Comparison of ENCODE assay signal across 24 cellular contexts in genomic region chr5:66643383-66643782, GRCh38. TPM values are rescaled to one million over a fixed set of nuclear protein-coding genes. Genes with fewer than 3 reads are reported as not detected.
DNase-seq lines count a peak whose midpoint lies in the region; ATAC-seq, FAIRE-seq and TF ChIP-seq lines count a peak whose summit lies in the region.
"Had no signal": no experiment of that assay in that cellular context is flagged by ENCODE, and none has a peak within 500 bp of the region (broad histone marks: within the 10 kb centered on the region; RNA-seq: fewer than 3 reads in every experiment).

No MANE protein-coding gene starts in this region.

- no peak overlapping the region for H2BK5ac ChIP-seq in H1 (ENCODE audit: low read depth, low read length)

- peaks cover 2% of the 10 kb centered on the region; the same call in 1 of the 2 replicates for H3K23me2 ChIP-seq in H1 (ENCODE audit: low read depth, low read length)

- intact Hi-C loops in stomach (cut with DNase I; ENCODE audit: low total_unique reads), result no loop called here

- no peak overlapping the region for H3K18ac ChIP-seq in H1 (ENCODE audit: extremely low read depth, low read length)

- CTCF ChIA-PET in H1 (lab: Charles Lee; ENCODE audit: partially characterized antibody), result no interaction called here

- no peak overlapping the region for H2BK120ac ChIP-seq in H1 (replicated peaks; ENCODE audit: low read depth, low read length)

- TF ChIP-seq CTCF in H1 (IDR thresholded peaks at IDR 0.05; ENCODE audit: control extremely low read depth in 1 of 3, insufficient read depth in 1 of 3, low read depth in 1 of 3, low read length in 3 of 3) (no peak), osteoblast (IDR thresholded peaks at IDR 0.05; ENCODE audit: extremely low read depth, low read depth, low read length) (no peak), stomach (IDR thresholded peaks at IDR 0.05) (no peak)

- no peak overlapping the region for H2BK15ac ChIP-seq in H1 (ENCODE audit: low read length)

- H3K27me3 ChIP-seq in H1 (replicated peaks in 1 of 4; ENCODE audit: control insufficient read depth in 3 of 4, extremely low read depth in 1 of 4, insufficient read depth in 3 of 4, low read length in 3 of 4) (no peaks in the 10 kb centered on the region), osteoblast (ENCODE audit: insufficient read depth, low read length) (no peaks in the 10 kb centered on the region), stomach (no peaks in the 10 kb centered on the region)
- H3K27me3 ChIP-seq: gastroesophageal sphincter, neutrophil, vagina had no signal

- no peak overlapping the region for H2BK20ac ChIP-seq in H1 (ENCODE audit: low read length)

- no peak overlapping the region for H3K4me3 ChIP-seq in H1 (ENCODE audit: extremely low read depth in 1 of 4, insufficient read depth in 2 of 4, low read depth in 3 of 4, low read length in 4 of 4)
- no peak overlapping the region for H3K4me3 ChIP-seq in osteoblast (ENCODE audit: insufficient read depth, low read length)
- no peak overlapping the region for H3K4me3 ChIP-seq in stomach
- H3K4me3 ChIP-seq: gastroesophageal sphincter, psoas muscle, vagina had no signal

- no peak for TF ChIP-seq RAD21 in H1 (IDR thresholded peaks at IDR 0.05 in 1 of 2, conservative IDR thresholded peaks at IDR 0.05 in 1 of 2; ENCODE audit: low read depth in 2 of 2, low read length in 2 of 2)

- H3K9me3 ChIP-seq in H1 (ENCODE audit: insufficient read depth in 2 of 2, low read depth in 1 of 2, low read length in 1 of 2), result no peaks in the 10 kb centered on the region
- no peaks in the 10 kb centered on the region for H3K9me3 ChIP-seq in osteoblast (ENCODE audit: low read depth, low read length)
- no peaks in the 10 kb centered on the region for H3K9me3 ChIP-seq in stomach
- H3K9me3 ChIP-seq: neutrophil, psoas muscle, vagina had no signal

- H3K14ac ChIP-seq in H1 (ENCODE audit: insufficient read length), result no peak overlapping the region

- no peak overlapping the region for H3K23ac ChIP-seq in H1 (ENCODE audit: insufficient read length)

- H4K91ac ChIP-seq in H1 (replicated peaks; ENCODE audit: insufficient read length, low read length), result no peak overlapping the region

- no peak overlapping the region for H2AK5ac ChIP-seq in H1 (ENCODE audit: low read depth, low read length)

- H4K8ac ChIP-seq in H1 (ENCODE audit: extremely low read depth, insufficient read depth, low read length), result no peak overlapping the region

- H3K56ac ChIP-seq in H1 (replicated peaks; ENCODE audit: insufficient read length, low read depth, low read length), result no peak overlapping the region

- H2BK12ac ChIP-seq in H1 (ENCODE audit: low read depth, low read length), result no peak overlapping the region

- H3K4me1 ChIP-seq in H1 (replicated peaks in 1 of 4; ENCODE audit: control insufficient read depth in 3 of 4, insufficient read depth in 4 of 4, low read length in 3 of 4), result no peaks in the 10 kb centered on the region
- no peaks in the 10 kb centered on the region for H3K4me1 ChIP-seq in osteoblast (ENCODE audit: insufficient read depth, low read length)
- H3K4me1 ChIP-seq in stomach, result no peaks in the 10 kb centered on the region
- H3K4me1 ChIP-seq: gastroesophageal sphincter, psoas muscle, vagina had no signal

- H3K9ac ChIP-seq in H1 (replicated peaks in 1 of 4; ENCODE audit: extremely low read depth in 1 of 4, low read depth in 3 of 4, low read length in 3 of 4), result no peak overlapping the region

- ATAC-seq in HG03097 (IDR thresholded peaks at IDR 0.05; ENCODE audit: low FRiP score, unreplicated experiment), result no peak
- ATAC-seq: activated naive CD8-positive, alpha-beta T cell treated with anti-CD3 and anti-CD28 coated beads, Interleukin-2, amount 50 U/mL, for 24 hours; gastroesophageal sphincter; PC-3; psoas muscle had no signal

- H3K4me2 ChIP-seq in H1 (ENCODE audit: insufficient read depth in 1 of 2, low read depth in 2 of 2, low read length in 2 of 2) (no peak overlapping the region), osteoblast (ENCODE audit: insufficient read depth, low read length) (no peak overlapping the region)

- no peak overlapping the region for H2AFZ ChIP-seq in H1 (ENCODE audit: low read length)
- H2AFZ ChIP-seq in osteoblast (ENCODE audit: low read length), result peak overlapping the region; percentile 34

- H3K27ac ChIP-seq in H1 (ENCODE audit: low read depth, low read length) (no peak overlapping the region), osteoblast (ENCODE audit: low read depth, low read length) (no peak overlapping the region), stomach (no peak overlapping the region)
- H3K27ac ChIP-seq: gastroesophageal sphincter, neutrophil, psoas muscle, vagina had no signal

- H3K4ac ChIP-seq in H1 (replicated peaks; ENCODE audit: insufficient read length, low read depth, low read length), result no peak overlapping the region

- H3K36me3 ChIP-seq in H1 (ENCODE audit: control insufficient read depth in 2 of 4, insufficient read depth in 4 of 4, low read length in 3 of 4) (no peaks in the 10 kb centered on the region), osteoblast (ENCODE audit: insufficient read depth, low read length) (no peaks in the 10 kb centered on the region), stomach (no peaks in the 10 kb centered on the region)
- H3K36me3 ChIP-seq: gastroesophageal sphincter, neutrophil, vagina had no signal

- TF ChIP-seq EP300 in H1 (IDR thresholded peaks at IDR 0.05; ENCODE audit: borderline replicate concordance in 1 of 2, low read depth in 2 of 2, low read length in 2 of 2), result no peak
- TF ChIP-seq EP300 in stomach (IDR thresholded peaks at IDR 0.05), result no peak

- no peak overlapping the region for H4K5ac ChIP-seq in H1 (ENCODE audit: insufficient read length, low read depth, low read length)

- no peak for FAIRE-seq in H1 (lab: Jason Lieb, UNC)
- FAIRE-seq: A204.1, endometrium had no signal

- H4K20me1 ChIP-seq in H1 (replicated peaks in 1 of 2; ENCODE audit: control insufficient read depth in 1 of 2, insufficient read depth in 2 of 2, low read length in 2 of 2), result no peaks in the 10 kb centered on the region
- H4K20me1 ChIP-seq in osteoblast (ENCODE audit: insufficient read depth, low read length), result no peaks in the 10 kb centered on the region

- TF ChIP-seq POLR2A in H1 (IDR thresholded peaks at IDR 0.05; ENCODE audit: control extremely low read depth in 1 of 2, low read depth in 2 of 2, low read length in 2 of 2), result no peak
- no peak for TF ChIP-seq POLR2A in stomach (IDR thresholded peaks at IDR 0.05)

- H3K79me1 ChIP-seq in H1 (ENCODE audit: low read depth, low read length), result no peaks in the 10 kb centered on the region

- DNase-seq in NCI-H2029 treated with DMSO at 0.1 percent for 48 hours (lab: John Stamatoyannopoulos, UW) (peak; percentile 53), NCI-H2029 (lab: John Stamatoyannopoulos, UW) (no peak), NCI-H69 (lab: John Stamatoyannopoulos, UW) (peak; percentile 73), H1 (ENCODE audit: low read depth in 1 of 2, low spot score in 2 of 2) (no peak), osteoblast (ENCODE audit: insufficient read length, low spot score, missing footprints) (no peak), stomach (no peak)
- DNase-seq in activated CD8-positive, alpha-beta memory T cell treated with anti-CD3 and anti-CD28 coated beads for 24 hours, result no peak
- DNase-seq: activated CD4-positive, alpha-beta T cell treated with anti-CD3 and anti-CD28 coated beads for 4 hours; activated effector memory CD4-positive, alpha-beta T cell treated with anti-CD3 and anti-CD28 coated beads, Interleukin-2, amount 50 U/mL, for 16 hours; activated naive CD8-positive, alpha-beta T cell treated with anti-CD3 and anti-CD28 coated beads, Interleukin-2, amount 50 U/mL, for 24 hours; CD4-positive, alpha-beta T cell; cerebellar nuclear complex; HFFc6; hypothalamus; immature natural killer cell; PC-3; psoas muscle; stimulated activated naive CD4-positive, alpha-beta T cell had no signal

- POLR2A ChIA-PET in H1 (lab: Charles Lee; ENCODE audit: partially characterized antibody), result no interaction called here

- no peaks in the 10 kb centered on the region for H3K79me2 ChIP-seq in H1 (ENCODE audit: control insufficient read depth in 1 of 2, insufficient read depth in 2 of 2, low read length in 2 of 2)
- H3K79me2 ChIP-seq in osteoblast (ENCODE audit: insufficient read depth, low read length), result no peaks in the 10 kb centered on the region

TF ChIP-seq in H1, 55 proteins besides CTCF, POLR2A, EP300 and RAD21:
- TF ChIP-seq KDM1A (IDR thresholded peaks at IDR 0.05; ENCODE audit: borderline replicate concordance, low read length) (no peak), SP1 (IDR thresholded peaks at IDR 0.05; ENCODE audit: low read depth, low read length) (no peak), CEBPB (IDR thresholded peaks at IDR 0.05; ENCODE audit: low read depth, low read length) (peak; percentile 40; the same call in 1 of the 2 replicates)

RNA-seq across cellular contexts. Expression of gene MAST4, which starts 47.2 kb away (rescaled TPM):
- 2.6 and 4.4 TPM in 2 replicates for total RNA-seq in H1 (2021; fragmentation: NEBNext Ultra II Directional; extraction: Animal tissue kit (Norgen Biotek cat#: 25700))
- polyA plus RNA-seq in H1 (2011; rRNA removed) (1.5 and 2.1 TPM in 2 replicates), stomach (10 to 100 TPM in 1 of 3 donors, 1 to 10 TPM in 2; 1.5 to 11.7 (median 5.2) TPM)
- polyA plus RNA-seq in H1 (2011; cell fraction: cytosol; rRNA removed), result 1.5 TPM
- 6.9 TPM for polyA plus RNA-seq in H1 (2011; cell fraction: nucleus; rRNA removed)
- 1.1 to 1.9 TPM (median 1.6 TPM) in 4 replicates for polyA plus RNA-seq in H1 (2012, experiment 1 of 2)
- 0.92 TPM for polyA plus RNA-seq in H1 (2012, experiment 2 of 2)
- 2.3 TPM for polyA plus RNA-seq in H1 (2013, experiment 1 of 2)
- polyA plus RNA-seq in H1 (2013, experiment 2 of 2), result 2.0 TPM
- polyA minus RNA-seq in H1 (2011; rRNA and poly(A)+ RNA removed), result 10.4 and 12.0 TPM in 2 replicates
- 6.8 TPM for polyA minus RNA-seq in H1 (2011; cell fraction: cytosol; rRNA and poly(A)+ RNA removed)
- 39.1 TPM for polyA minus RNA-seq in H1 (2011; cell fraction: nucleus; rRNA and poly(A)+ RNA removed)
- total RNA-seq in osteoblast (12.1 and 12.7 TPM in 2 replicates), stomach (10 to 100 TPM; 30.9 to 52.5 (median 33.5) TPM)

Comparison
In these comparisons a context has a peak if more than half of its experiments do, and no peak if none do; other contexts are left out.
1. DNase-seq: peak in NCI-H2029 treated with DMSO at 0.1 percent for 48 hours (single experiment) and NCI-H69 (single experiment); none in NCI-H2029 (single experiment), H1 (0 of 2), osteoblast (single experiment), activated CD8-positive, alpha-beta memory T cell treated with anti-CD3 and anti-CD28 coated beads for 24 hours (single experiment) and stomach (single experiment).